Comparison of ENCODE assay signal across 8 cellular contexts in the genomic region with DNA sequence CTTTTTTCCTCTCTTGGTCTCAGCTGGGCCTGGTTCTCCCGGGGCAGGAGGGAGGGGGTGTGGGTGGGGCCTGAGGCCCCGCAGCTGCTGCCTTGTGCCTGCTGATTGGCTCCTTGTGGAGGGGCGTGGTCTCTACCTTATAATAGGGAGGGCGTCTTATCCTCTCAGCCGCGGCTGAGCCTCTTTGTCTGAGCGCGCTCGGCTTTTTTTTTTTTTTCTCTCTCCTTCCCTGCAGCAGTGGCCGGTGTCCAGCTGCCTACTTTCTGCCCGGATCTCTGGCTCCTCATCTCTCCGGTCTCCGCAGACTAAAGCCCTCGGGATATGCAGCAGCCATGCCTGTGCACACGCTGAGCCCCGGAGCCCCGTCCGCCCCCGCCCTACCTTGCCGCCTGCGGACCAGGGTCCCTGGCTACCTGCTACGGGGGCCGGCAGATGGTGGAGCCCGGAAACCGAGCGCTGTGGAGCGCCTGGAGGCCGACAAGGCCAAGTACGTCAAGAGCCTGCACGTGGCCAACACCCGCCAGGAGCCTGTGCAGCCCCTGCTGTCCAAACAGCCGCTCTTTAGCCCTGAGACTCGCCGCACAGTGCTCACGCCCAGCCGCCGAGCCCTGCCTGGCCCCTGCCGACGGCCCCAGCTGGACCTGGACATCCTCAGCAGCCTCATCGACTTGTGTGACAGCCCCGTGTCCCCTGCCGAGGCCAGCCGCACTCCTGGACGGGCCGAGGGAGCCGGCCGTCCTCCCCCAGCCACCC. TPM values are rescaled to one million over a fixed set of nuclear protein-coding genes. Genes with fewer than 3 reads are reported as not detected.
DNase-seq lines count a peak whose midpoint lies in the region; ATAC-seq and TF ChIP-seq lines count a peak whose summit lies in the region.

No MANE protein-coding gene starts in this region.

- TF ChIP-seq CTCF in CD4-positive, alpha-beta T cell (IDR thresholded peaks at IDR 0.05), result no peak

- H3K27me3 Mint-ChIP-seq in CD4-positive, alpha-beta T cell, result no peaks in the 10 kb centered on the region

- H3K4me1 Mint-ChIP-seq in CD4-positive, alpha-beta T cell (ENCODE audit: low read depth), result peaks cover 60% of the 10 kb centered on the region

- peak overlapping the region; percentile 89 for H3K27ac Mint-ChIP-seq in CD4-positive, alpha-beta T cell

- no peaks in the 10 kb centered on the region for H3K9me3 ChIP-seq in CD4-positive, alpha-beta T cell (ENCODE audit: control insufficient read depth, low read length)
- H3K9me3 ChIP-seq in esophagus (ENCODE audit: control insufficient read depth in 2 of 2, insufficient read depth in 1 of 2, low read depth in 1 of 2, low read length in 1 of 2), result no peaks in the 10 kb centered on the region
- H3K9me3 ChIP-seq in muscle layer of duodenum (ENCODE audit: control insufficient read depth in 1 of 2, low read length in 2 of 2), result no peaks in the 10 kb centered on the region

- peak; percentile 97 for ATAC-seq in CD4-positive, alpha-beta T cell (ENCODE audit: poor library complexity)
- peak; percentile 95 for ATAC-seq in GM19467 (IDR thresholded peaks at IDR 0.05; ENCODE audit: unreplicated experiment)

- H3K27me3 ChIP-seq in CD4-positive, alpha-beta T cell (ENCODE audit: control insufficient read depth, insufficient read depth, low read length), result no peaks in the 10 kb centered on the region
- no peaks in the 10 kb centered on the region for H3K27me3 ChIP-seq in esophagus (ENCODE audit: control insufficient read depth in 1 of 2, insufficient read depth in 2 of 2, low read length in 2 of 2)
- H3K27me3 ChIP-seq in muscle layer of duodenum (ENCODE audit: low read depth, low read length), result peaks cover 17% of the 10 kb centered on the region

- WGBS in esophagus, 2 donors, result 12% methylated on average over 40 to 47 of the region's 47 CpGs

- H3K9me3 Mint-ChIP-seq in CD4-positive, alpha-beta T cell, result no peaks in the 10 kb centered on the region

- H3K4me1 ChIP-seq in esophagus (ENCODE audit: control insufficient read depth in 2 of 2, insufficient read depth in 2 of 2, low read length in 1 of 2) (peaks cover 9 to 37% of the 10 kb centered on the region in 2 donors), muscle layer of duodenum (ENCODE audit: control insufficient read depth in 1 of 2, insufficient read depth in 2 of 2, low read length in 2 of 2) (peaks cover 0 to 29% of the 10 kb centered on the region in 2 donors)

- DNase-seq in CD4-positive, alpha-beta T cell, result peak; percentile 82 to 93 (median 88)
- DNase-seq in HK-2 (ENCODE audit: unreplicated experiment) (peak; percentile 13), NOMO-1 treated with DMSO at 0.1 percent for 48 hours (lab: John Stamatoyannopoulos, UW; ENCODE audit: unreplicated experiment) (peak; percentile 88), activated T-cell treated with anti-CD3 and anti-CD28 coated beads for 48 hours (ENCODE audit: low read depth) (peak; percentile 80)
- DNase-seq in stimulated activated CD8-positive, alpha-beta memory T cell treated with anti-CD3 and anti-CD28 coated beads, Interleukin-4, amount 100 ng/mL, for 4 hours (ENCODE audit: low read depth in 2 of 2, low spot score in 1 of 2), result peak; percentile 75 to 83

- H3K4me3 Mint-ChIP-seq in CD4-positive, alpha-beta T cell, result peak overlapping the region; percentile 89

- CTCF ChIA-PET in CD4-positive, alpha-beta T cell (lab: Charles Lee), result interaction anchor here (1.2 to 2.2 kb wide), 2 partner anchors 12 to 111 kb away, joined by 3 to 6 read pairs; a partner anchor contains a TSS

- H3K36me3 ChIP-seq in esophagus (ENCODE audit: control insufficient read depth in 2 of 2, insufficient read depth in 2 of 2, low read length in 1 of 2) (peaks cover 0 to 6% of the 10 kb centered on the region in 2 donors), muscle layer of duodenum (ENCODE audit: control insufficient read depth in 1 of 2, insufficient read depth in 2 of 2, low read length in 2 of 2) (peaks cover 0 to 3% of the 10 kb centered on the region in 2 donors)

- peak overlapping the region; percentile 64 for H3K27ac ChIP-seq in CD4-positive, alpha-beta T cell (ENCODE audit: low read depth, low read length)
- H3K27ac ChIP-seq in esophagus (ENCODE audit: low read depth in 2 of 2, low read length in 1 of 2), result peak overlapping the region; percentile 88 to 93
- H3K27ac ChIP-seq in muscle layer of duodenum (ENCODE audit: low read length), result no peak overlapping the region

- POLR2A ChIA-PET in CD4-positive, alpha-beta T cell (lab: Charles Lee), result interaction anchor here (0.9 to 7.5 kb wide), 3 partner anchors 9 to 25 kb away, joined by 4 to 109 read pairs (median 5); a partner anchor contains a TSS

- intact Hi-C loops in CD4-positive, alpha-beta T cell (cut with DNase I, micrococcal nuclease), result loop anchor here (1.0 kb wide), 1 partner anchor 11 kb away; a partner anchor contains a TSS

- peak overlapping the region; percentile 56 for H3K4me3 ChIP-seq in esophagus (ENCODE audit: low read depth in 1 of 2, low read length in 2 of 2)
- H3K4me3 ChIP-seq in muscle layer of duodenum (ENCODE audit: low read depth in 1 of 2, low read length in 2 of 2), result peak overlapping the region; percentile 33 to 63

- H3K36me3 Mint-ChIP-seq in CD4-positive, alpha-beta T cell (ENCODE audit: low read depth), result peaks cover 11% of the 10 kb centered on the region

RNA-seq across cellular contexts. Expression of a gene that starts 11.1 kb away (rescaled TPM):
- 1 to 10 TPM; 4.5 to 4.8 TPM for total RNA-seq in CD4-positive, alpha-beta T cell
- 10 to 100 TPM; 24.6 to 27.0 TPM for polyA plus RNA-seq in esophagus

Comparison
In these comparisons a context has a peak if more than half of its experiments do, and no peak if none do; other contexts are left out.
1. DNase-seq: peak in every context shown above with its lines; median percentile 88 in CD4-positive, alpha-beta T cell; 88 in NOMO-1 treated with DMSO at 0.1 percent for 48 hours; 80 in activated T-cell treated with anti-CD3 and anti-CD28 coated beads for 48 hours; 79 in stimulated activated CD8-positive, alpha-beta memory T cell treated with anti-CD3 and anti-CD28 coated beads, Interleukin-4, amount 100 ng/mL, for 4 hours; 13 in HK-2.